ENCODE assay signal across 19 cellular contexts in the genomic region with DNA sequence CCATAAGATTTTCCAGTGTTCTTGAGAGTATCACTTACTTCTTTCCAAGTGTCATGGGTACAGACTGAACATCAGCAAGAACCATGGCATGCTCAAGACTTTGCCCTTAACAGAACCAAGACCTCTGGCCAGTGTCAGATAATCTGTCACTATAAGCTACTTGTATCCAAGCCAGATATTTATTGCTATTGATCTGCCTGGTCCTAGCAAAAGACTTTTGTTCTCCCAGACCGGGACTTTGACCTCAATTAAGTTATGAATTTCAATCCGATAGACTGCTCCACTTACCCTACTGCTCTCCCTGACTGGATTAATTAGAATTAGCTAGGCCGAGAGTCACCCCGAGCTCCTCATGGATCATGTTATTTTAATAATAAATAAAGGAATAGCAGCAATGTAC.
A peak's percentile ranks its signal among the peaks of the same experiment; 100 is the strongest.
DNase-seq lines count a peak whose midpoint lies in the region; FAIRE-seq and TF ChIP-seq lines count a peak whose summit lies in the region.
"Had no signal": no experiment of that assay in that cellular context is flagged by ENCODE, and none has a peak within 500 bp of the region (broad histone marks: within the 10 kb centered on the region; RNA-seq: fewer than 3 reads in every experiment).

No MANE protein-coding gene starts in this region.

- TF ChIP-seq CTCF in D721Med (IDR thresholded peaks at IDR 0.05; ENCODE audit: insufficient read depth, missing control alignments), result no peak

- peak; percentile 95 for FAIRE-seq in D721Med (lab: Jason Lieb, UNC)
- FAIRE-seq: A204.1, GM12891, GM18507 had no signal

- no peak for DNase-seq in D721Med (ENCODE audit: insufficient read length, low spot score)
- DNase-seq in NCI-H82 treated with DMSO at 0.1 percent for 48 hours (lab: John Stamatoyannopoulos, UW; ENCODE audit: unreplicated experiment), result peak; percentile 65
- DNase-seq in mucosa of gallbladder (ENCODE audit: low spot score), result peak; percentile 24
- DNase-seq in GM03348 (ENCODE audit: low spot score), result no peak
- DNase-seq in posterior cingulate gyrus, result no peak
- no peak for DNase-seq in stimulated activated CD4-positive, alpha-beta T cell treated with anti-CD3 and anti-CD28 coated beads, Interleukin-2, amount 100 ng/mL, for 24 hours
- DNase-seq: Caco-2; CD4-positive, CD25-positive, alpha-beta regulatory T cell; CD8-positive, alpha-beta T cell; DMS 273 treated with DMSO at 0.1 percent for 48 hours; DMS79; EL; GDM1; GOT3; H7; HCEC 1CT had no signal

- intact Hi-C loops in posterior cingulate gyrus (cut with DNase I), result no loop called here

Comparison
In these comparisons a context has a peak if more than half of its experiments do, and no peak if none do; other contexts are left out.
1. DNase-seq: peak in NCI-H82 treated with DMSO at 0.1 percent for 48 hours (single experiment) and mucosa of gallbladder (single experiment); none in D721Med (single experiment), GM03348 (single experiment), posterior cingulate gyrus (0 of 10) and stimulated activated CD4-positive, alpha-beta T cell treated with anti-CD3 and anti-CD28 coated beads, Interleukin-2, amount 100 ng/mL, for 24 hours (0 of 2).